Comparison of ENCODE assay signal across 8 cellular contexts in the genomic region with DNA sequence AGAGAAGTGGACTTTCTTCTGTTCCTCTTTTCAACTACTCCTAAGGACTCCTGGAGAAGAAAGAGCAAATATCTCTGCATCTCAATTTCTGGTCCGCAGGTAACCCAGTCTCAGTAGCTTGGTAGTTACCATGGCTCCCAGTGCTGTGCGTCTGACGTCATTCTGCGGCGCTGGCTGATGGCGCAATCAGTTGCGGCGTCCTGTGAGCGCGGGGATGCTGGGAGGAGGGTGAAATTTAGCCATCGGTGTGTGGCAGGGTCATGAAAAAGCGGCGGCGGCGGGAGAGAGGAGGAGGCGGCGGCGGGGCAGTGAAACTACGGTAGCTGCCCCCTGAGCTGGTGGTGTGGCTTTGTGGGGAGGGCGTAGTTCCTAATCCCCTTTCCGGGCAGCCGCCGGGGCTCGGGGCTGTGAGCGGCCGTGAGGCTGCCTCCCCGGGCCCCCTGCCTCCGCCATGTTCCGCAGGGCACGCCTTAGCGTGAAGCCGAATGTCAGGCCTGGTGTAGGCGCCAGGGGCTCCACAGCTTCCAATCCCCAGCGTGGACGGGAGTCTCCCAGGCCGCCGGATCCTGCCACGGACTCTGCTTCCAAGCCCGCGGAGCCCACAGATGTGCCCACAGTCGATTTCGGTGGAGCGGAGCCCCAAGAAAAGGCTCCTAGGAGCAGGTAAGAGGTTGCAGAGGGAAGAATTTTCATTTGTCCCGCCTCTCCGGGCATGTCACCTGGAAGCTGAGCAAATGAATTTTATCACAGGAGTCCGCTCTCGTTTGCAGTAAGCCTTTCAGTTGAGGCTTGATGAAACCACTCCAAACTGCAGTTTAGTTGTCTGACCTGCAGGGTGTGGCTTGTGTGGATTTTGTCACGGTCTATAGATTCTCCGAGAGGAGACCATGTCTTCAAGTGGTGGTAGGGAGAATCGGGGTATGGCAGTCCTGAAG. TPM values are rescaled to one million over a fixed set of nuclear protein-coding genes. Genes with fewer than 3 reads are reported as not detected.
A peak's percentile ranks its signal among the peaks of the same experiment; 100 is the strongest.
DNase-seq lines count a peak whose midpoint lies in the region; ATAC-seq and TF ChIP-seq lines count a peak whose summit lies in the region.

Gene BDP1 (plus strand): TSS at position 225 of the 935 bp plus-strand sequence. CDS start 227 bp downstream, at position 452.

- DNase-seq in NCI-H526 (lab: John Stamatoyannopoulos, UW) (peak; percentile 86 to 92), colonic mucosa (peak; percentile 98), kidney tubule cell (ENCODE audit: low spot score) (peak; percentile 94)
- peak; percentile 98 for DNase-seq in activated CD4-positive, alpha-beta T cell treated with anti-CD3 and anti-CD28 coated beads for 48 hours
- peak; percentile 94 to 99 (median 99) for DNase-seq in stimulated activated CD4-positive, alpha-beta T cell treated with anti-CD3 and anti-CD28 coated beads, Interleukin-1b, Interleukin-23, amount 100 ng/mL, for 24 hours (ENCODE audit: low read depth in 4 of 4, low spot score in 1 of 4)

- H3K4me1 ChIP-seq in BLaER1 treated with 17β-estradiol and CSF1 and Interleukin-3, amounts not matched to agents 10 nM and 100 nM, result peaks cover 13 to 23% (median 20%) of the 10 kb centered on the region in 10 experiments
- H3K4me1 ChIP-seq in colonic mucosa, result peaks cover 7% of the 10 kb centered on the region

- H3K27ac ChIP-seq in BLaER1 treated with 17β-estradiol and CSF1 and Interleukin-3, amounts not matched to agents 10 nM and 100 nM, result peak within 1 kb of the TSS; percentile 75 to 95 (median 92)
- peak within 1 kb of the TSS; percentile 84 for H3K27ac ChIP-seq in colonic mucosa

- peaks cover 17 to 45% (median 26%) of the 10 kb centered on the region in 11 experiments; a peak in 19 of 22 replicates for H4K20me1 ChIP-seq in BLaER1 treated with 17β-estradiol and CSF1 and Interleukin-3, amounts not matched to agents 10 nM and 100 nM

- H3K36me3 ChIP-seq in BLaER1 treated with 17β-estradiol and CSF1 and Interleukin-3, amounts not matched to agents 10 nM and 100 nM, result peaks cover 23 to 27% (median 24%) of the 10 kb centered on the region in 11 experiments
- H3K36me3 ChIP-seq in colonic mucosa, result peaks cover 4% of the 10 kb centered on the region

- peak; percentile 95 for ATAC-seq in GM19324 (IDR thresholded peaks at IDR 0.05; ENCODE audit: low FRiP score, unreplicated experiment)
- ATAC-seq in HG03469 (IDR thresholded peaks at IDR 0.05; ENCODE audit: unreplicated experiment), result peak; percentile 79

- TF ChIP-seq CTCF in colonic mucosa (IDR thresholded peaks at IDR 0.05), result no peak

- no peaks in the 10 kb centered on the region for H3K9me3 ChIP-seq in BLaER1 treated with 17β-estradiol and CSF1 and Interleukin-3, amounts not matched to agents 10 nM and 100 nM (replicated peaks in 1 of 11)
- H3K9me3 ChIP-seq in colonic mucosa, result no peaks in the 10 kb centered on the region

- H3K4me3 ChIP-seq in BLaER1 treated with 17β-estradiol and CSF1 and Interleukin-3, amounts not matched to agents 10 nM and 100 nM, result peak within 1 kb of the TSS; percentile 77 to 98 (median 88)
- H3K4me3 ChIP-seq in colonic mucosa, result peak within 1 kb of the TSS; percentile 89

- H3K4me2 ChIP-seq in BLaER1 treated with 17β-estradiol and CSF1 and Interleukin-3, amounts not matched to agents 10 nM and 100 nM, result peak within 1 kb of the TSS; percentile 77 to 92 (median 82)

- intact Hi-C loops in colonic mucosa (cut with DNase I), result no loop called here

- peak within 1 kb of the TSS; percentile 87 to 96 (median 92) for H3K9ac ChIP-seq in BLaER1 treated with 17β-estradiol and CSF1 and Interleukin-3, amounts not matched to agents 10 nM and 100 nM
- peak within 1 kb of the TSS; percentile 75 to 91 for H3K9ac ChIP-seq in colonic mucosa (ENCODE audit: low read depth in 2 of 2, low read length in 2 of 2)

- no peaks in the 10 kb centered on the region for H3K27me3 ChIP-seq in BLaER1 treated with 17β-estradiol and CSF1 and Interleukin-3, amounts not matched to agents 10 nM and 100 nM
- H3K27me3 ChIP-seq in colonic mucosa, result no peaks in the 10 kb centered on the region

RNA-seq across cellular contexts. Expression of gene BDP1, which starts in this region (rescaled TPM):
- 10 to 100 TPM; 18.9 to 21.8 TPM for total RNA-seq in colonic mucosa

Comparison
In these comparisons a context has a peak if more than half of its experiments do, and no peak if none do; other contexts are left out.
1. Peak in every context shown above with its lines: DNase-seq, ATAC-seq, H3K4me3 ChIP-seq and H3K27ac ChIP-seq.